In genomic region chr4:4542824-4543485, GRCh38 we compare ENCODE assay signal across 8 cellular contexts. TPM values are rescaled to one million over a fixed set of nuclear protein-coding genes. Genes with fewer than 3 reads are reported as not detected.
A peak's percentile ranks its signal among the peaks of the same experiment; 100 is the strongest.
DNase-seq lines count a peak whose midpoint lies in the region; ATAC-seq and TF ChIP-seq lines count a peak whose summit lies in the region.

No MANE protein-coding gene starts in this region.

- 21% methylated on average over 11 of the region's 11 CpGs for WGBS in mammary epithelial cell (ENCODE audit: low coverage, missing lambda C conversion rate)

- H3K4me1 ChIP-seq in HUES6 (ENCODE audit: control insufficient read depth, insufficient read depth, low read length): peaks cover 11% of the 10 kb centered on the region; the same call in 1 of the 2 replicates
- peaks cover 10% of the 10 kb centered on the region for H3K4me1 ChIP-seq in mammary epithelial cell (ENCODE audit: insufficient read depth, low read length)

- H4K20me1 ChIP-seq in mammary epithelial cell (ENCODE audit: insufficient read depth, low read length): no peaks in the 10 kb centered on the region

- H3K4me1 Mint-ChIP-seq in CD14-positive monocyte: peaks cover 35% of the 10 kb centered on the region
- H3K4me1 Mint-ChIP-seq in natural killer cell: peaks cover 37 to 50% of the 10 kb centered on the region in 2 donors

- H3K36me3 ChIP-seq in HUES6 (ENCODE audit: control insufficient read depth, insufficient read depth, low read length) (peaks cover 27% of the 10 kb centered on the region), mammary epithelial cell (ENCODE audit: insufficient read depth, low read length) (no peaks in the 10 kb centered on the region)

- H3K36me3 Mint-ChIP-seq in CD14-positive monocyte (peaks cover 0 to 3% of the 10 kb centered on the region in 2 donors), natural killer cell (peaks cover 4% of the 10 kb centered on the region)

- peak overlapping the region; percentile 99 for H2AFZ ChIP-seq in mammary epithelial cell (ENCODE audit: low read depth, low read length)

- H3K4me3 ChIP-seq in HUES6 (ENCODE audit: low read depth, low read length): peak overlapping the region; percentile 96
- H3K4me3 ChIP-seq in mammary epithelial cell (replicated peaks in 1 of 3; ENCODE audit: insufficient read depth in 1 of 3, low read depth in 2 of 3, low read length in 3 of 3): peak overlapping the region; percentile 71 to 92 (median 80)

- H3K4me3 Mint-ChIP-seq in CD14-positive monocyte (peak overlapping the region; percentile 91 to 96), natural killer cell (peak overlapping the region; percentile 98)

- H3K27me3 Mint-ChIP-seq in CD14-positive monocyte (ENCODE audit: low read depth in 3 of 3) (peaks cover 0 to 2% (median 0%) of the 10 kb centered on the region in 3 donors), natural killer cell (ENCODE audit: low read depth in 2 of 2) (no peaks in the 10 kb centered on the region)

- H3K27ac Mint-ChIP-seq in CD14-positive monocyte: peak overlapping the region in 1 of 7 donors; percentile 13
- peak overlapping the region; percentile 92 to 96 for H3K27ac Mint-ChIP-seq in natural killer cell

- BruUV-seq in mammary epithelial cell (replicated peaks; lab: Mats Ljungman, UMichigan): no TSS peak

- no peak for TF ChIP-seq CTCF in CD14-positive monocyte (IDR thresholded peaks at IDR 0.05)
- TF ChIP-seq CTCF in mammary epithelial cell (conservative IDR thresholded peaks at IDR 0.05 in 1 of 2, IDR thresholded peaks at IDR 0.05 in 1 of 2; ENCODE audit: extremely low read depth in 1 of 2, insufficient read depth in 1 of 2, low read depth in 1 of 2, low read length in 2 of 2): no peak
- TF ChIP-seq CTCF in natural killer cell (IDR thresholded peaks at IDR 0.05): no peak

- no peak overlapping the region for H3K27ac ChIP-seq in HUES6 (ENCODE audit: low read depth, low read length)
- no peak overlapping the region for H3K27ac ChIP-seq in mammary epithelial cell (ENCODE audit: insufficient read depth, low read depth, low read length)

- peaks cover 45% of the 10 kb centered on the region for H3K79me2 ChIP-seq in mammary epithelial cell (ENCODE audit: insufficient read depth, low read length)

- in situ Hi-C loops in mammary epithelial cell (cut with MboI; ENCODE audit: low sequenced_read_pairs in 2 of 2): no loop called here

- no peak for DNase-seq in CD14-positive monocyte (ENCODE audit: low spot score)
- DNase-seq in mammary epithelial cell: peak; percentile 5
- no peak for DNase-seq in natural killer cell
- DNase-seq in stimulated activated CD4-positive, alpha-beta T cell treated with anti-CD3 and anti-CD28 coated beads, Interleukin-12 subunit alpha, Interleukin-12 subunit beta, amount 100 ng/mL, for 4 hours: no peak
- DNase-seq in HUDEP-2 (lab: John Stamatoyannopoulos, UW; ENCODE audit: unreplicated experiment in 76 of 76): no peak

- H3K9ac ChIP-seq in HUES6 (ENCODE audit: low read length) (peak overlapping the region; percentile 90), mammary epithelial cell (ENCODE audit: insufficient read depth, low read length) (peak overlapping the region; percentile 90)

- peak overlapping the region; percentile 90 for H3K4me2 ChIP-seq in mammary epithelial cell (ENCODE audit: insufficient read depth, low read depth, low read length)

- H3K27me3 ChIP-seq in HUES6 (ENCODE audit: control insufficient read depth, insufficient read depth, low read length): no peaks in the 10 kb centered on the region
- H3K27me3 ChIP-seq in mammary epithelial cell (ENCODE audit: insufficient read depth, low read length): no peaks in the 10 kb centered on the region

- intact Hi-C loops in CD14-positive monocyte (cut with micrococcal nuclease) (no loop called here), mammary epithelial cell (cut with micrococcal nuclease) (no loop called here), natural killer cell (cut with micrococcal nuclease) (no loop called here)

- ATAC-seq in natural killer cell: no peak
- ATAC-seq in GM21723 (IDR thresholded peaks at IDR 0.05; ENCODE audit: unreplicated experiment): no peak
- no peak for ATAC-seq in HG03280 (IDR thresholded peaks at IDR 0.05; ENCODE audit: unreplicated experiment)

- CTCF ChIA-PET in mammary epithelial cell (lab: Charles Lee; ENCODE audit: low non-redundant PET): interaction anchor here (0.8 kb wide), 1 partner anchor 310 kb away, joined by 4 read pairs; no protein-coding TSS in a partner anchor

- dilution Hi-C loops in mammary epithelial cell (cut with HindIII; ENCODE audit: low sequenced_read_pairs): loop anchor here (5.0 kb wide), 1 partner anchor 36 kb away; no protein-coding TSS in a partner anchor

- H3K9me3 ChIP-seq in HUES6 (ENCODE audit: control insufficient read depth, insufficient read depth, low read depth, low read length) (no peaks in the 10 kb centered on the region), mammary epithelial cell (replicated peaks; ENCODE audit: insufficient read depth, low read length) (no peaks in the 10 kb centered on the region)

- H3K9me3 Mint-ChIP-seq in CD14-positive monocyte (no peaks in the 10 kb centered on the region), natural killer cell (no peaks in the 10 kb centered on the region)

RNA-seq across cellular contexts. Expression of gene STX18, which starts 1.1 kb away (rescaled TPM):
- 10 to 100 TPM; 19.0 to 19.6 TPM for polyA plus RNA-seq in CD14-positive monocyte
- total RNA-seq in mammary epithelial cell: 10 to 100 TPM; 17.7 to 25.0 TPM
- 15.1 TPM for polyA plus RNA-seq in mammary epithelial cell
- polyA minus RNA-seq in mammary epithelial cell: 3.9 TPM
- 10 to 100 TPM; 23.1 to 32.8 (median 29.0) TPM for total RNA-seq in natural killer cell
